ENCODE assay signal across 26 cellular contexts in the genomic region with DNA sequence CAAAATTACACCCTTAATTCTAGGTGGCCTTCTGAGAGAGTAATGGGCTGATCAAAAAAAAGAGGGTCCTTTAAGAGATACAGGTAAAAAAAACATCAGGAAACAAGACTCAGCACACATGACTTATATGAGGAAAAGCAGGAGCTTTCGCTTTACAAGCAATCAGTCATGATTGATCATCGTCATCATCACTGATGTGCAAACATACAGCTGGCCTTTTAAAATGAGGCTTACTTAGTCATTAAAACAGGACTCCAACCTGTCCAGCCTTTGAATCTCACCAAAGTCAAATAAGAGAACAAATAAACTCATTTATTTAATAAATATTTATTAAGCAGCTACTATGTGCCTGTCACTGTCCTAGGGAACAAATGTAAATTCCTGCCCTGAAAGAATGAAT.
"Had no signal": no experiment of that assay in that cellular context is flagged by ENCODE, and none has a peak within 500 bp of the region (broad histone marks: within the 10 kb centered on the region; RNA-seq: fewer than 3 reads in every experiment).

No MANE protein-coding gene starts in this region.

- H3K4me3 ChIP-seq: neural progenitor cell, ovary, psoas muscle, skin epidermis, smooth muscle cell, spleen, suprapubic skin, testis, tibial artery, transverse colon, upper lobe of right lung, uterus had no signal

- DNase-seq: natural killer cell; occipital lobe; ovary; psoas muscle; right cardiac atrium; spleen; stimulated activated CD4-positive, alpha-beta T cell treated with anti-CD3 and anti-CD28 coated beads, Interleukin-12 subunit alpha, Interleukin-12 subunit beta, amount 100 ng/mL, for 4 hours; stimulated activated CD4-positive, alpha-beta T cell treated with anti-CD3 and anti-CD28 coated beads, Interleukin-1b, Interleukin-23, amount 100 ng/mL, for 48 hours; stimulated activated CD4-positive, alpha-beta T cell treated with anti-CD3 and anti-CD28 coated beads, Interleukin-4, amount 100 ng/mL, for 1 hour; stimulated activated CD4-positive, alpha-beta T cell treated with anti-CD3 and anti-CD28 coated beads, Interleukin-4, amount 100 ng/mL, for 4 hours; stimulated activated CD8-positive, alpha-beta memory T cell treated with anti-CD3 and anti-CD28 coated beads, Interleukin-4, amount 100 ng/mL, for 48 hours; stimulated activated naive CD4-positive, alpha-beta T cell; stimulated activated naive CD8-positive, alpha-beta T cell treated with anti-CD3 and anti-CD28 coated beads, Interleukin-15, amount 100 ng/mL, for 72 hours; stimulated activated naive CD8-positive, alpha-beta T cell treated with anti-CD3 and anti-CD28 coated beads, Interleukin-15, Interleukin-2, amounts not matched to agents 100 U/mL and 50 U/mL, for 24 hours; testis; tibial artery; transverse colon; upper lobe of right lung; uterus had no signal

- H3K79me2 ChIP-seq: parathyroid adenoma had no signal

- H3K9ac ChIP-seq: neural progenitor cell, parathyroid adenoma had no signal

- ATAC-seq: natural killer cell; psoas muscle; right cardiac atrium; sciatic nerve; stimulated activated memory B cell treated with anti-CD40 and anti-IgM and Interleukin-4, amounts not matched to agents 10 μg/mL and 1 μg/mL and 100 μg/mL, for 72 hours; stimulated activated naive CD8-positive, alpha-beta T cell treated with anti-CD3 and anti-CD28 coated beads, Interleukin-15, amount 100 ng/mL, for 72 hours; stimulated activated naive CD8-positive, alpha-beta T cell treated with anti-CD3 and anti-CD28 coated beads, Interleukin-15, Interleukin-2, amounts not matched to agents 100 U/mL and 50 U/mL, for 24 hours; upper lobe of right lung had no signal

- H2AFZ ChIP-seq: neural progenitor cell, parathyroid adenoma had no signal

- H3K27me3 ChIP-seq: neural progenitor cell, ovary, spleen, suprapubic skin, testis, tibial artery, transverse colon, upper lobe of right lung, uterus had no signal

- H3K36me3 ChIP-seq: neural progenitor cell, ovary, suprapubic skin, tibial artery, transverse colon, upper lobe of right lung, uterus had no signal

- H3K27ac ChIP-seq: neural progenitor cell, ovary, parathyroid adenoma, psoas muscle, skin epidermis, spleen, suprapubic skin, testis, tibial artery, transverse colon, upper lobe of right lung, uterus had no signal

- H3K9me3 ChIP-seq: ovary, psoas muscle, spleen, suprapubic skin, testis, tibial artery, transverse colon, upper lobe of right lung, uterus had no signal

- H3K4me2 ChIP-seq: neural progenitor cell, smooth muscle cell had no signal

- H3K4me1 ChIP-seq: neural progenitor cell, parathyroid adenoma, psoas muscle, spleen, suprapubic skin, testis, tibial artery, transverse colon, upper lobe of right lung, uterus had no signal
